1 cellular context compared by ENCODE assay signal in genomic region chr17:64155090-64155630, GRCh38.
TF ChIP-seq lines count a peak whose summit lies in the region.

No MANE protein-coding gene starts in this region.

TF ChIP-seq in K562, 482 proteins besides CTCF, POLR2A, EP300 and RAD21 (continued from another document):
- TF ChIP-seq GTF2B (IDR thresholded peaks at IDR 0.05; ENCODE audit: extremely low read depth, insufficient read length): no peak
- no peak for TF ChIP-seq TOE1 (IDR thresholded peaks at IDR 0.05; ENCODE audit: borderline replicate concordance)
- TF ChIP-seq TOE1 (CRISPR knock-in tag; IDR thresholded peaks at IDR 0.05; ENCODE audit: borderline replicate concordance, low read depth): no peak
- TF ChIP-seq, protein P1, sequence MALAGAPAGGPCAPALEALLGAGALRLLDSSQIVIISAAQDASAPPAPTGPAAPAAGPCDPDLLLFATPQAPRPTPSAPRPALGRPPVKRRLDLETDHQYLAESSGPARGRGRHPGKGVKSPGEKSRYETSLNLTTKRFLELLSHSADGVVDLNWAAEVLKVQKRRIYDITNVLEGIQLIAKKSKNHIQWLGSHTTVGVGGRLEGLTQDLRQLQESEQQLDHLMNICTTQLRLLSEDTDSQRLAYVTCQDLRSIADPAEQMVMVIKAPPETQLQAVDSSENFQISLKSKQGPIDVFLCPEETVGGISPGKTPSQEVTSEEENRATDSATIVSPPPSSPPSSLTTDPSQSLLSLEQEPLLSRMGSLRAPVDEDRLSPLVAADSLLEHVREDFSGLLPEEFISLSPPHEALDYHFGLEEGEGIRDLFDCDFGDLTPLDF (CRISPR knock-in tag; IDR thresholded peaks at IDR 0.05): no peak
- TF ChIP-seq RFX1 (IDR thresholded peaks at IDR 0.05): no peak
- TF ChIP-seq ZC3H4 (CRISPR knock-in tag; IDR thresholded peaks at IDR 0.05; ENCODE audit: borderline replicate concordance): no peak
- TF ChIP-seq TCF3 (CRISPR knock-in tag; IDR thresholded peaks at IDR 0.05): no peak
